Comparison of ENCODE assay signal across 13 cellular contexts in genomic region chr9:127495884-127496555, GRCh38. TPM values are rescaled to one million over a fixed set of nuclear protein-coding genes. Genes with fewer than 3 reads are reported as not detected.
DNase-seq lines count a peak whose midpoint lies in the region; FAIRE-seq and TF ChIP-seq lines count a peak whose summit lies in the region.
"Had no signal": no experiment of that assay in that cellular context is flagged by ENCODE, and none has a peak within 500 bp of the region (broad histone marks: within the 10 kb centered on the region; RNA-seq: fewer than 3 reads in every experiment).

No MANE protein-coding gene starts in this region.

- H3K4ac ChIP-seq in mesendoderm (ENCODE audit: low read depth, low read length) = no peak overlapping the region

- H3K9me3 ChIP-seq in BE2C = no peaks in the 10 kb centered on the region

- no peak overlapping the region for H2BK5ac ChIP-seq in mesendoderm (ENCODE audit: low read length)

- TF ChIP-seq POLR2A in GM12892 (IDR thresholded peaks at IDR 0.05; ENCODE audit: low read depth, low read length) = no peak

- no peak overlapping the region for H4K8ac ChIP-seq in mesendoderm (ENCODE audit: low read depth, low read length)

- H3K27me3 Mint-ChIP-seq in HFFc6 (ENCODE audit: insufficient read depth) (peaks cover 23% of the 10 kb centered on the region), neural crest cell (ENCODE audit: low read depth) (no peaks in the 10 kb centered on the region)
- H3K27me3 Mint-ChIP-seq: activated CD4-positive, alpha-beta T cell treated with anti-CD3 and anti-CD28 coated beads for 36 hours; stimulated activated naive CD8-positive, alpha-beta T cell treated with anti-CD3 and anti-CD28 coated beads, Interleukin-15, amount 100 ng/mL, for 72 hours had no signal

- peak overlapping the region; percentile 96 for H3K27ac Mint-ChIP-seq in HFFc6
- peak overlapping the region; percentile 71 for H3K27ac Mint-ChIP-seq in neural crest cell (ENCODE audit: unreplicated experiment)
- H3K27ac Mint-ChIP-seq: activated CD4-positive, alpha-beta T cell treated with anti-CD3 and anti-CD28 coated beads for 36 hours had no signal

- no peak for FAIRE-seq in GM12892 (lab: Jason Lieb, UNC)
- FAIRE-seq: G401.6 had no signal

- H3K4me1 Mint-ChIP-seq in HFFc6 (ENCODE audit: low read depth) (peaks cover 29% of the 10 kb centered on the region), neural crest cell (peaks cover 18% of the 10 kb centered on the region)
- H3K4me1 Mint-ChIP-seq: activated CD4-positive, alpha-beta T cell treated with anti-CD3 and anti-CD28 coated beads for 36 hours; stimulated activated naive CD8-positive, alpha-beta T cell treated with anti-CD3 and anti-CD28 coated beads, Interleukin-15, amount 100 ng/mL, for 72 hours had no signal

- H3K56ac ChIP-seq in mesendoderm (ENCODE audit: low read length) = no peak overlapping the region

- H3K9me3 Mint-ChIP-seq in HFFc6 (no peaks in the 10 kb centered on the region), neural crest cell (no peaks in the 10 kb centered on the region)
- H3K9me3 Mint-ChIP-seq: stimulated activated naive CD8-positive, alpha-beta T cell treated with anti-CD3 and anti-CD28 coated beads, Interleukin-15, amount 100 ng/mL, for 72 hours had no signal

- H3K4me1 ChIP-seq in BE2C (no peaks in the 10 kb centered on the region; the same call in 1 of the 2 replicates), mesendoderm (ENCODE audit: control insufficient read depth, low read depth, low read length) (no peaks in the 10 kb centered on the region)

- H3K18ac ChIP-seq in mesendoderm (ENCODE audit: low read length) = no peak overlapping the region

- TF ChIP-seq CTCF in BE2C (IDR thresholded peaks at IDR 0.05; ENCODE audit: low read depth, low read length) (0 out of 2 replicates have a peak, but pooled peaks have one; percentile 22), HFFc6 (IDR thresholded peaks at IDR 0.05) (peak; percentile 30; the same call in 1 of the 2 replicates), astrocyte of the cerebellum (IDR thresholded peaks at IDR 0.05; ENCODE audit: low read depth, low read length, missing control alignments) (peak; percentile 16), neural crest cell (conservative IDR thresholded peaks at IDR 0.05) (no peak)

- no peak overlapping the region for H3K9ac ChIP-seq in mesendoderm (ENCODE audit: low read length)

- H3K27ac ChIP-seq in mesendoderm (ENCODE audit: low read depth, low read length) = no peak overlapping the region
- H3K27ac ChIP-seq: C4-2B had no signal

- peaks cover 5% of the 10 kb centered on the region for H3K36me3 ChIP-seq in BE2C
- peaks cover 1% of the 10 kb centered on the region for H3K36me3 ChIP-seq in mesendoderm (ENCODE audit: control insufficient read depth, insufficient read depth, low read length)

- no peak overlapping the region for H3K4me3 ChIP-seq in BE2C (ENCODE audit: low read depth, low read length)
- no peak overlapping the region for H3K4me3 ChIP-seq in astrocyte of the cerebellum (ENCODE audit: low read depth, low read length)
- H3K4me3 ChIP-seq in mesendoderm (ENCODE audit: low read length) = no peak overlapping the region

- H4K5ac ChIP-seq in mesendoderm (ENCODE audit: low read length) = no peak overlapping the region

- no peaks in the 10 kb centered on the region for H3K79me2 ChIP-seq in mesendoderm (ENCODE audit: control insufficient read depth, insufficient read depth, low read length)

- no peak for DNase-seq in BE2C
- DNase-seq in HFFc6 = no peak
- DNase-seq in astrocyte of the cerebellum (ENCODE audit: low read depth) = no peak
- no peak for DNase-seq in neural crest cell (ENCODE audit: low read depth, low spot score)
- DNase-seq in mesendoderm = no peak
- DNase-seq in germinal center (ENCODE audit: low spot score) = no peak
- DNase-seq in NCI-H1092 treated with DMSO at 0.1 percent for 48 hours (lab: John Stamatoyannopoulos, UW) = no peak
- DNase-seq in GM12892 (ENCODE audit: insufficient read length) = no peak
- DNase-seq: activated CD4-positive, alpha-beta T cell treated with anti-CD3 and anti-CD28 coated beads for 36 hours; NCI-H146; stimulated activated naive CD8-positive, alpha-beta T cell treated with anti-CD3 and anti-CD28 coated beads, Interleukin-15, amount 100 ng/mL, for 72 hours had no signal

- peaks cover 18% of the 10 kb centered on the region; the same call in 1 of the 2 replicates for H3K36me3 Mint-ChIP-seq in HFFc6 (ENCODE audit: low read depth)
- no peaks in the 10 kb centered on the region for H3K36me3 Mint-ChIP-seq in neural crest cell (ENCODE audit: low read depth)

- no peak overlapping the region for H2BK120ac ChIP-seq in mesendoderm (ENCODE audit: low read depth, low read length)

- H2BK15ac ChIP-seq in mesendoderm (replicated peaks; ENCODE audit: low read depth) = no peak overlapping the region

- no peaks in the 10 kb centered on the region for H3K79me1 ChIP-seq in mesendoderm (ENCODE audit: low read length)

- no peak overlapping the region for H3K23ac ChIP-seq in mesendoderm (ENCODE audit: low read length)

- H3K27me3 ChIP-seq in BE2C = no peaks in the 10 kb centered on the region
- no peaks in the 10 kb centered on the region for H3K27me3 ChIP-seq in mesendoderm (ENCODE audit: insufficient read depth, low read length, poor library complexity)

- no peak overlapping the region for H3K4me2 ChIP-seq in mesendoderm (ENCODE audit: low read length)

- peak overlapping the region; percentile 22 for H3K4me3 Mint-ChIP-seq in HFFc6
- no peak overlapping the region for H3K4me3 Mint-ChIP-seq in neural crest cell
- H3K4me3 Mint-ChIP-seq: activated CD4-positive, alpha-beta T cell treated with anti-CD3 and anti-CD28 coated beads for 36 hours; stimulated activated naive CD8-positive, alpha-beta T cell treated with anti-CD3 and anti-CD28 coated beads, Interleukin-15, amount 100 ng/mL, for 72 hours had no signal

- no peak overlapping the region for H2AK5ac ChIP-seq in mesendoderm (ENCODE audit: low read length)

- in situ Hi-C loops in astrocyte of the cerebellum (cut with HindIII; ENCODE audit: low sequenced_read_pairs) = no loop called here

- WGBS in mesendoderm (ENCODE audit: extremely low coverage, insufficient coverage, low lambda C conversion rate) = no CpG with 5 or more reads among the region's 14 CpGs

RNA-seq across cellular contexts. Expression of gene LRSAM1, which starts 44.7 kb away (rescaled TPM):
- 20.5 TPM for polyA plus RNA-seq in BE2C (2012; ENCODE audit: insufficient read depth, insufficient read length, low read depth)
- total RNA-seq in HFFc6 (2021; fragmentation: NEBNext Ultra II Directional; extraction: Animal tissue kit (Norgen Biotek cat#: 25700)) = 10 to 100 TPM; 12.1 to 15.9 (median 13.4) TPM
- total RNA-seq in neural crest cell = 17.3 and 21.5 TPM in 2 replicates
- polyA plus RNA-seq in mesendoderm (2013, experiment 1 of 2) = 7.8 TPM
- polyA plus RNA-seq in mesendoderm (2013, experiment 2 of 2) = 8.5 TPM
- 11.2 TPM for polyA plus RNA-seq in GM12892 (2012; ENCODE audit: missing spikeins)

RNA-seq across cellular contexts. Expression of gene RPL12, which starts 44.8 kb away (rescaled TPM):
- 694 TPM for polyA plus RNA-seq in BE2C (2012; ENCODE audit: insufficient read depth, insufficient read length, low read depth)
- total RNA-seq in HFFc6 (2021; fragmentation: NEBNext Ultra II Directional; extraction: Animal tissue kit (Norgen Biotek cat#: 25700)) = 1,000 to 10,000 TPM in 4 of 6 experiments, 100 to 1,000 TPM in 2; 953 to 1,196 (median 1,072) TPM
- total RNA-seq in neural crest cell = 1,131 and 1,237 TPM in 2 replicates
- polyA plus RNA-seq in mesendoderm (2013, experiment 1 of 2) = 3,187 TPM
- 3,242 TPM for polyA plus RNA-seq in mesendoderm (2013, experiment 2 of 2)
- 4,522 TPM for polyA plus RNA-seq in GM12892 (2012; ENCODE audit: missing spikeins)
